1 cellular context compared by ENCODE assay signal in the genomic region with DNA sequence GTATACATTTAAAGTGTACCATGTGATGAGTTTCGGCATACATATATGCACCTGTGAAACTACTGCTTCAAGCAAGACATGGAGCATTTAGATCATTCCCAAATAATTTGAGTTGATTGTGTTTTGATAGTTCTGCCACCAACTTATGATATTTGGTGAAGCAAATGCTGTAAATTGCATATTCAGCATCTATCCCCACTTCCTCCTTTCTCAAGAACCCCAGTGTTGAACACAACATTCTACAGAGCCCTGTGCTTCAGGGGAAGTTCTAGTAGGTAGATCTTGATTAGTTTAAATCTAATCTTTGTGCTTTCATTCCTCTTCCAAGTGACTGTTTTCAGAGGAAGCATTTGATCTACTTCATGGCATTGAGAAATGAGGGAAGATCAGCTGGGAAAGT.
TF ChIP-seq lines count a peak whose summit lies in the region.

No MANE protein-coding gene starts in this region.

TF ChIP-seq in GM12878, 131 proteins besides CTCF, POLR2A, EP300 and RAD21:
- TF ChIP-seq SPI1 (IDR thresholded peaks at IDR 0.05; ENCODE audit: borderline replicate concordance, insufficient read depth, low read depth, low read length) (peak; percentile 36; the same call in 1 of the 2 replicates), ZNF274 (IDR thresholded peaks at IDR 0.05; ENCODE audit: insufficient read depth, insufficient read length) (no peak)
- TF ChIP-seq, protein P1, sequence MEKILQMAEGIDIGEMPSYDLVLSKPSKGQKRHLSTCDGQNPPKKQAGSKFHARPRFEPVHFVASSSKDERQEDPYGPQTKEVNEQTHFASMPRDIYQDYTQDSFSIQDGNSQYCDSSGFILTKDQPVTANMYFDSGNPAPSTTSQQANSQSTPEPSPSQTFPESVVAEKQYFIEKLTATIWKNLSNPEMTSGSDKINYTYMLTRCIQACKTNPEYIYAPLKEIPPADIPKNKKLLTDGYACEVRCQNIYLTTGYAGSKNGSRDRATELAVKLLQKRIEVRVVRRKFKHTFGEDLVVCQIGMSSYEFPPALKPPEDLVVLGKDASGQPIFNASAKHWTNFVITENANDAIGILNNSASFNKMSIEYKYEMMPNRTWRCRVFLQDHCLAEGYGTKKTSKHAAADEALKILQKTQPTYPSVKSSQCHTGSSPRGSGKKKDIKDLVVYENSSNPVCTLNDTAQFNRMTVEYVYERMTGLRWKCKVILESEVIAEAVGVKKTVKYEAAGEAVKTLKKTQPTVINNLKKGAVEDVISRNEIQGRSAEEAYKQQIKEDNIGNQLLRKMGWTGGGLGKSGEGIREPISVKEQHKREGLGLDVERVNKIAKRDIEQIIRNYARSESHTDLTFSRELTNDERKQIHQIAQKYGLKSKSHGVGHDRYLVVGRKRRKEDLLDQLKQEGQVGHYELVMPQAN (conservative IDR thresholded peaks at IDR 0.05): no peak
- TF ChIP-seq, protein P2, sequence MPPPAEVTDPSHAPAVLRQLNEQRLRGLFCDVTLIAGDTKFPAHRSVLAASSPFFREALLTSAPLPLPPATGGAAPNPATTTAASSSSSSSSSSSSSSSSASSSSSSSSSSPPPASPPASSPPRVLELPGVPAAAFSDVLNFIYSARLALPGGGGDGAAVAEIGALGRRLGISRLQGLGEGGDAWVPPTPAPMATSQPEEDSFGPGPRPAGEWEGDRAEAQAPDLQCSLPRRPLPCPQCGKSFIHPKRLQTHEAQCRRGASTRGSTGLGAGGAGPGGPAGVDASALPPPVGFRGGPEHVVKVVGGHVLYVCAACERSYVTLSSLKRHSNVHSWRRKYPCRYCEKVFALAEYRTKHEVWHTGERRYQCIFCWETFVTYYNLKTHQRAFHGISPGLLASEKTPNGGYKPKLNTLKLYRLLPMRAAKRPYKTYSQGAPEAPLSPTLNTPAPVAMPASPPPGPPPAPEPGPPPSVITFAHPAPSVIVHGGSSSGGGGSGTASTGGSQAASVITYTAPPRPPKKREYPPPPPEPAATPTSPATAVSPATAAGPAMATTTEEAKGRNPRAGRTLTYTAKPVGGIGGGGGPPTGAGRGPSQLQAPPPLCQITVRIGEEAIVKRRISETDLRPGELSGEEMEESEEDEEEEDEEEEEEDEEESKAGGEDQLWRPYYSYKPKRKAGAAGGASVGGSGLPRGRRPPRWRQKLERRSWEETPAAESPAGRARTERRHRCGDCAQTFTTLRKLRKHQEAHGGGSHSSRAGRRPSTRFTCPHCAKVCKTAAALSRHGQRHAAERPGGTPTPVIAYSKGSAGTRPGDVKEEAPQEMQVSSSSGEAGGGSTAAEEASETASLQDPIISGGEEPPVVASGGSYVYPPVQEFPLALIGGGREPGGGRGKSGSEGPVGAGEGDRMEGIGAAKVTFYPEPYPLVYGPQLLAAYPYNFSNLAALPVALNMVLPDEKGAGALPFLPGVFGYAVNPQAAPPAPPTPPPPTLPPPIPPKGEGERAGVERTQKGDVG (CRISPR knock-in tag; IDR thresholded peaks at IDR 0.05): no peak
TF ChIP-seq in GM12878: peak in this region for 1.
